Comparison of ENCODE assay signal across 34 cellular contexts in genomic region chr10:123718544-123719060, GRCh38. TPM values are rescaled to one million over a fixed set of nuclear protein-coding genes. Genes with fewer than 3 reads are reported as not detected.
"Had no signal": no experiment of that assay in that cellular context is flagged by ENCODE, and none has a peak within 500 bp of the region (broad histone marks: within the 10 kb centered on the region; RNA-seq: fewer than 3 reads in every experiment).

No MANE protein-coding gene starts in this region.

- H3K9me3 Mint-ChIP-seq: natural killer cell, neural progenitor cell, type B pancreatic cell had no signal

- H3K4me3 Mint-ChIP-seq: natural killer cell; nephron; neural progenitor cell; stimulated activated memory B cell treated with anti-CD40 and anti-IgM and Interleukin-4, amounts not matched to agents 10 μg/mL and 1 μg/mL and 100 μg/mL, for 72 hours; stimulated activated naive CD8-positive, alpha-beta T cell treated with anti-CD3 and anti-CD28 coated beads, Interleukin-15, amount 100 ng/mL, for 72 hours; type B pancreatic cell had no signal

- H3K36me3 Mint-ChIP-seq: natural killer cell; neural progenitor cell; stimulated activated memory B cell treated with anti-CD40 and anti-IgM and Interleukin-4, amounts not matched to agents 10 μg/mL and 1 μg/mL and 100 μg/mL, for 72 hours; type B pancreatic cell had no signal

- H3K4me1 Mint-ChIP-seq: natural killer cell; nephron; neural progenitor cell; stimulated activated memory B cell treated with anti-CD40 and anti-IgM and Interleukin-4, amounts not matched to agents 10 μg/mL and 1 μg/mL and 100 μg/mL, for 72 hours; stimulated activated naive CD8-positive, alpha-beta T cell treated with anti-CD3 and anti-CD28 coated beads, Interleukin-15, amount 100 ng/mL, for 72 hours had no signal

- H3K79me2 ChIP-seq: parathyroid adenoma had no signal

- H3K27me3 ChIP-seq: neural progenitor cell, ovary, testis, tibial artery, transverse colon, upper lobe of right lung, uterus had no signal

- H2AFZ ChIP-seq: neural progenitor cell, parathyroid adenoma had no signal

- H3K4me3 ChIP-seq: neural progenitor cell, ovary, psoas muscle, skin epidermis, smooth muscle cell, spleen, suprapubic skin, testis, tibial artery, transverse colon, upper lobe of right lung, uterus had no signal

- H3K4me1 ChIP-seq: neural progenitor cell, parathyroid adenoma, psoas muscle, spleen, suprapubic skin, testis, tibial artery, transverse colon, upper lobe of right lung, uterus had no signal

- H3K4me2 ChIP-seq: neural progenitor cell, smooth muscle cell had no signal

- H3K27ac Mint-ChIP-seq: natural killer cell; nephron; neural progenitor cell; progenitor cell of endocrine pancreas; stimulated activated memory B cell treated with anti-CD40 and anti-IgM and Interleukin-4, amounts not matched to agents 10 μg/mL and 1 μg/mL and 100 μg/mL, for 72 hours; stimulated activated naive CD8-positive, alpha-beta T cell treated with anti-CD3 and anti-CD28 coated beads, Interleukin-15, amount 100 ng/mL, for 72 hours; type B pancreatic cell had no signal

- DNase-seq: natural killer cell; occipital lobe; ovary; posterior cingulate gyrus; psoas muscle; right cardiac atrium; spleen; stimulated activated CD4-positive, alpha-beta T cell treated with anti-CD3 and anti-CD28 coated beads, Interleukin-12 subunit alpha, Interleukin-12 subunit beta, amount 100 ng/mL, for 4 hours; stimulated activated CD4-positive, alpha-beta T cell treated with anti-CD3 and anti-CD28 coated beads, Interleukin-1b, Interleukin-23, amount 100 ng/mL, for 48 hours; stimulated activated CD4-positive, alpha-beta T cell treated with anti-CD3 and anti-CD28 coated beads, Interleukin-4, amount 100 ng/mL, for 1 hour; stimulated activated CD4-positive, alpha-beta T cell treated with anti-CD3 and anti-CD28 coated beads, Interleukin-4, amount 100 ng/mL, for 4 hours; stimulated activated CD8-positive, alpha-beta memory T cell treated with anti-CD3 and anti-CD28 coated beads, Interleukin-4, amount 100 ng/mL, for 48 hours; stimulated activated naive CD4-positive, alpha-beta T cell; stimulated activated naive CD8-positive, alpha-beta T cell treated with anti-CD3 and anti-CD28 coated beads, Interleukin-15, amount 100 ng/mL, for 72 hours; stimulated activated naive CD8-positive, alpha-beta T cell treated with anti-CD3 and anti-CD28 coated beads, Interleukin-15, Interleukin-2, amounts not matched to agents 100 U/mL and 50 U/mL, for 24 hours; substantia nigra; testis; tibial artery; transverse colon; upper lobe of right lung; uterus had no signal

- ATAC-seq: natural killer cell; psoas muscle; right cardiac atrium; sciatic nerve; stimulated activated memory B cell treated with anti-CD40 and anti-IgM and Interleukin-4, amounts not matched to agents 10 μg/mL and 1 μg/mL and 100 μg/mL, for 72 hours; stimulated activated naive CD8-positive, alpha-beta T cell treated with anti-CD3 and anti-CD28 coated beads, Interleukin-15, amount 100 ng/mL, for 72 hours; stimulated activated naive CD8-positive, alpha-beta T cell treated with anti-CD3 and anti-CD28 coated beads, Interleukin-15, Interleukin-2, amounts not matched to agents 100 U/mL and 50 U/mL, for 24 hours; upper lobe of right lung had no signal

- H3K36me3 ChIP-seq: neural progenitor cell, ovary, spleen, suprapubic skin, transverse colon, upper lobe of right lung, uterus had no signal

- H3K27ac ChIP-seq: neural progenitor cell, ovary, parathyroid adenoma, psoas muscle, skin epidermis, spleen, suprapubic skin, testis, tibial artery, transverse colon, upper lobe of right lung, uterus had no signal

RNA-seq across cellular contexts. Expression of gene GPR26, which starts 52.4 kb away (rescaled TPM):
- total RNA-seq: natural killer cell, osteoblast, ovary, progenitor cell of endocrine pancreas, psoas muscle, renal cortical epithelial cell, right cardiac atrium, sciatic nerve, smooth muscle cell, spleen, suprapubic skin, transverse colon, upper lobe of right lung, urinary bladder, uterus had no signal
- polyA plus RNA-seq: ovary, right cardiac atrium, smooth muscle cell, spleen, urinary bladder had no signal
